9 cellular contexts compared by ENCODE assay signal in the genomic region with DNA sequence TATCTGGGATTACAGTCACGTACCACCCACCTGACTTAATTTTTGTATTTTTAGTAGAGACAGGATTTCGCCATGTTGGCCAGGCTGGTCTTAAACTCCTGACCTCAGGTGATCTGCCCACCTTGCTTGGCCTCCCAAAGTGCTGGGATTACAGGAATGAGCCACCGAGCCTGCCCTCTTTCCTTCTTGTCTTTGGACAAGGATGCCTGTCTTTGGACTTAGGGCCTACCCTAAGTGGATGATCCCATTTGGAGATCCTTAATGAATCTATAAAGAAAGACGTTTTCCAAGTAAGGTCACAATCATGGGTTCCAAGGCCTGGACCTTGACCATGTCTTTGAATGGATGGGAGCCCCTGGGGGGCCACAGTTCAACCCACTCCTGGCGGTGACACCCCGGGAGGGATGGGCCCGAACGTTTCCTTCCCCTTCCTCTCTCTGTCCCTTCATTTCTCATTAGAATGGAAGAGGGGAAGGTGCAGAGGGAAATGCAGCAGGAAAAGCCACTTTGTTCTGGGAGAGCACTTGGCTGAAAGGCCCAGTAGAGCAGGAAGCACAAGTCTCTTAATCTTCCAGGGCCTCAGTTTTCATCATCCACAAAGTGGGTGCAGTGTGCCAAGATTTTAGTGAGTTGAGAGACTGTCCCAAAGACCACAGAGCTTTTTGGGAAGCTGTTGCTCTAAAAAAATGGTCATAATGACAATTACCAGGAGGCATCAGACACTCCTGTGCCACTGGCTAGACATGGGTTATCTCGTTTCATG.
DNase-seq lines count a peak whose midpoint lies in the region; ATAC-seq and TF ChIP-seq lines count a peak whose summit lies in the region.
"Had no signal": no experiment of that assay in that cellular context is flagged by ENCODE, and none has a peak within 500 bp of the region (broad histone marks: within the 10 kb centered on the region; RNA-seq: fewer than 3 reads in every experiment).

No MANE protein-coding gene starts in this region.

- H3K27ac ChIP-seq in hepatocyte = peak overlapping the region; percentile 50
- H3K27ac ChIP-seq: psoas muscle had no signal

- peak overlapping the region; percentile 34 for H3K27ac Mint-ChIP-seq in activated naive CD8-positive, alpha-beta T cell
- H3K27ac Mint-ChIP-seq in activated naive CD8-positive, alpha-beta T cell treated with anti-CD3 and anti-CD28 coated beads, Interleukin-2, amount 50 U/mL, for 24 hours = no peak overlapping the region
- H3K27ac Mint-ChIP-seq in T-helper 17 cell = peak overlapping the region; percentile 87
- H3K27ac Mint-ChIP-seq in type B pancreatic cell = peak overlapping the region; percentile 83
- H3K27ac Mint-ChIP-seq in osteocyte (ENCODE audit: unreplicated experiment) = no peak overlapping the region

- H3K4me1 ChIP-seq in hepatocyte (ENCODE audit: insufficient read depth) = no peaks in the 10 kb centered on the region

- WGBS in hepatocyte (ENCODE audit: low lambda C conversion rate, missing lambda C conversion rate) = 90% methylated on average over 9 of the region's 9 CpGs

- no peaks in the 10 kb centered on the region for H3K9me3 ChIP-seq in T-helper 17 cell (ENCODE audit: control insufficient read depth, low read length, poor library complexity, severe bottlenecking)
- H3K9me3 ChIP-seq in hepatocyte (ENCODE audit: low read depth) = no peaks in the 10 kb centered on the region
- H3K9me3 ChIP-seq: psoas muscle had no signal

- ATAC-seq in activated naive CD8-positive, alpha-beta T cell treated with anti-CD3 and anti-CD28 coated beads, Interleukin-2, amount 50 U/mL, for 24 hours = no peak
- no peak for ATAC-seq in T-helper 17 cell
- ATAC-seq in GM19023 (IDR thresholded peaks at IDR 0.05; ENCODE audit: unreplicated experiment) = no peak

- H3K36me3 ChIP-seq in hepatocyte (replicated peaks; ENCODE audit: insufficient read depth, low read depth) = no peaks in the 10 kb centered on the region

- no peak overlapping the region for H2AFZ ChIP-seq in hepatocyte

- no peak overlapping the region for H3K4me3 Mint-ChIP-seq in activated naive CD8-positive, alpha-beta T cell
- no peak overlapping the region for H3K4me3 Mint-ChIP-seq in activated naive CD8-positive, alpha-beta T cell treated with anti-CD3 and anti-CD28 coated beads, Interleukin-2, amount 50 U/mL, for 24 hours
- H3K4me3 Mint-ChIP-seq in T-helper 17 cell = no peak overlapping the region
- no peak overlapping the region for H3K4me3 Mint-ChIP-seq in type B pancreatic cell
- no peak overlapping the region for H3K4me3 Mint-ChIP-seq in osteocyte (ENCODE audit: unreplicated experiment)

- no peaks in the 10 kb centered on the region for H3K9me3 Mint-ChIP-seq in activated naive CD8-positive, alpha-beta T cell (ENCODE audit: low read depth)
- H3K9me3 Mint-ChIP-seq in activated naive CD8-positive, alpha-beta T cell treated with anti-CD3 and anti-CD28 coated beads, Interleukin-2, amount 50 U/mL, for 24 hours = no peaks in the 10 kb centered on the region
- H3K9me3 Mint-ChIP-seq in type B pancreatic cell (no peaks in the 10 kb centered on the region), osteocyte (ENCODE audit: unreplicated experiment) (no peaks in the 10 kb centered on the region)

- H3K27me3 Mint-ChIP-seq in activated naive CD8-positive, alpha-beta T cell = no peaks in the 10 kb centered on the region
- no peaks in the 10 kb centered on the region for H3K27me3 Mint-ChIP-seq in activated naive CD8-positive, alpha-beta T cell treated with anti-CD3 and anti-CD28 coated beads, Interleukin-2, amount 50 U/mL, for 24 hours
- H3K27me3 Mint-ChIP-seq in T-helper 17 cell = no peaks in the 10 kb centered on the region
- H3K27me3 Mint-ChIP-seq in type B pancreatic cell = no peaks in the 10 kb centered on the region
- H3K27me3 Mint-ChIP-seq in osteocyte (ENCODE audit: unreplicated experiment) = no peaks in the 10 kb centered on the region

- H3K4me3 ChIP-seq in hepatocyte = no peak overlapping the region
- H3K4me3 ChIP-seq: psoas muscle had no signal

- H3K79me2 ChIP-seq in hepatocyte = no peaks in the 10 kb centered on the region

- no peaks in the 10 kb centered on the region for H3K27me3 ChIP-seq in hepatocyte

- TF ChIP-seq CTCF in hepatocyte (IDR thresholded peaks at IDR 0.05; ENCODE audit: poor library complexity) = no peak
- no peak for TF ChIP-seq CTCF in type B pancreatic cell (conservative IDR thresholded peaks at IDR 0.05)
- no peak for TF ChIP-seq CTCF in osteocyte (IDR thresholded peaks at IDR 0.05)

- no peak for DNase-seq in activated naive CD8-positive, alpha-beta T cell treated with anti-CD3 and anti-CD28 coated beads, Interleukin-2, amount 50 U/mL, for 24 hours
- DNase-seq in T-helper 17 cell (peak in 1 of 3 donors; percentile 2), hepatocyte (ENCODE audit: low spot score) (no peak), type B pancreatic cell (ENCODE audit: extremely low spot score, unreplicated experiment) (no peak), osteocyte (ENCODE audit: extremely low spot score, unreplicated experiment) (no peak)
- no peak for DNase-seq in effector CD8-positive, alpha-beta T cell (lab: John Stamatoyannopoulos, UW)

- no peak overlapping the region for H3K4me2 ChIP-seq in hepatocyte

- H4K20me1 ChIP-seq in hepatocyte (ENCODE audit: insufficient read depth, poor library complexity, severe bottlenecking) = no peaks in the 10 kb centered on the region

- peaks cover 7% of the 10 kb centered on the region for H3K4me1 Mint-ChIP-seq in activated naive CD8-positive, alpha-beta T cell (ENCODE audit: low read depth)
- H3K4me1 Mint-ChIP-seq in activated naive CD8-positive, alpha-beta T cell treated with anti-CD3 and anti-CD28 coated beads, Interleukin-2, amount 50 U/mL, for 24 hours = peaks cover 14% of the 10 kb centered on the region
- peaks cover 10% of the 10 kb centered on the region for H3K4me1 Mint-ChIP-seq in T-helper 17 cell
- H3K4me1 Mint-ChIP-seq in type B pancreatic cell (ENCODE audit: unreplicated experiment) = peaks cover 5% of the 10 kb centered on the region
- H3K4me1 Mint-ChIP-seq in osteocyte (ENCODE audit: unreplicated experiment) = peaks cover 12% of the 10 kb centered on the region

- no peaks in the 10 kb centered on the region for H3K36me3 Mint-ChIP-seq in activated naive CD8-positive, alpha-beta T cell
- peaks cover 15% of the 10 kb centered on the region for H3K36me3 Mint-ChIP-seq in activated naive CD8-positive, alpha-beta T cell treated with anti-CD3 and anti-CD28 coated beads, Interleukin-2, amount 50 U/mL, for 24 hours (ENCODE audit: low read depth)
- no peaks in the 10 kb centered on the region for H3K36me3 Mint-ChIP-seq in T-helper 17 cell (ENCODE audit: low read depth)
- H3K36me3 Mint-ChIP-seq in type B pancreatic cell = peaks cover 3% of the 10 kb centered on the region
- H3K36me3 Mint-ChIP-seq in osteocyte (ENCODE audit: unreplicated experiment) = peaks cover 17% of the 10 kb centered on the region

- no peaks in the 10 kb centered on the region for H3K9me2 ChIP-seq in hepatocyte (replicated peaks; ENCODE audit: insufficient read depth)

Comparison
In these comparisons a context has a peak if more than half of its experiments do, and no peak if none do; other contexts are left out.
1. H3K27ac Mint-ChIP-seq: peak in activated naive CD8-positive, alpha-beta T cell (single experiment), T-helper 17 cell (single experiment) and type B pancreatic cell (single experiment); none in activated naive CD8-positive, alpha-beta T cell treated with anti-CD3 and anti-CD28 coated beads, Interleukin-2, amount 50 U/mL, for 24 hours (single experiment) and osteocyte (single experiment).